In genomic region chr4:149248191-149248590, GRCh38 we compare ENCODE assay signal across 26 cellular contexts.
"Had no signal": no experiment of that assay in that cellular context is flagged by ENCODE, and none has a peak within 500 bp of the region (broad histone marks: within the 10 kb centered on the region; RNA-seq: fewer than 3 reads in every experiment).

No MANE protein-coding gene starts in this region.

- H3K9me3 ChIP-seq: ascending aorta, colonic mucosa, esophagus squamous epithelium, gastroesophageal sphincter had no signal

- DNase-seq: activated CD4-positive, alpha-beta memory T cell treated with anti-CD3 and anti-CD28 coated beads for 36 hours; activated CD4-positive, alpha-beta T cell treated with anti-CD3 and anti-CD28 coated beads for 36 hours; activated CD4-positive, alpha-beta T cell treated with anti-CD3 and anti-CD28 coated beads, Interleukin-2, amount 10 ng/mL, durations not matched to agents 24 days and 14 days; activated CD4-positive, CD25-positive, alpha-beta regulatory T cell; activated CD4-positive, CD25-positive, alpha-beta regulatory T cell treated with anti-CD3 and anti-CD28 coated beads, Interleukin-2, amount 50 U/mL, for 72 hours; activated CD8-positive, alpha-beta memory T cell treated with anti-CD3 and anti-CD28 coated beads, Interleukin-2, amount 10 ng/mL, durations not matched to agents 7 days and 5 days; activated CD8-positive, alpha-beta memory T cell treated with anti-CD3 and anti-CD28 coated beads, Interleukin-2, amount 50 U/mL, for 4 hours; activated CD8-positive, alpha-beta T cell treated with anti-CD3 and anti-CD28 coated beads, Interleukin-2, amount 10 ng/mL, durations not matched to agents 7 days and 5 days; activated gamma-delta T cell; activated naive CD4-positive, alpha-beta T cell; activated naive CD4-positive, alpha-beta T cell treated with anti-CD3 and anti-CD28 coated beads, Interleukin-2, amount 10 ng/mL, durations not matched to agents 7 days and 5 days; activated naive CD8-positive, alpha-beta T cell treated with anti-CD3 and anti-CD28 coated beads, Interleukin-2, amount 10 ng/mL, durations not matched to agents 7 days and 5 days; activated T-cell treated with anti-CD3 and anti-CD28 coated beads, Interleukin-2, amount 50 U/mL, for 1 hour; activated T-cell treated with anti-CD3 and anti-CD28 coated beads, Interleukin-2, amount 50 U/mL, for 72 hours; brain microvascular endothelial cell; colonic mucosa; effector CD8-positive, alpha-beta T cell; esophagus squamous epithelium; foreskin melanocyte; heart right ventricle; T-helper 2 cell had no signal

- ATAC-seq: activated CD4-positive, alpha-beta T cell treated with anti-CD3 and anti-CD28 coated beads for 36 hours; activated CD8-positive, alpha-beta memory T cell treated with anti-CD3 and anti-CD28 coated beads, Interleukin-2, amount 10 ng/mL, durations not matched to agents 7 days and 5 days; activated CD8-positive, alpha-beta T cell treated with anti-CD3 and anti-CD28 coated beads, Interleukin-2, amount 10 ng/mL, durations not matched to agents 7 days and 5 days; activated naive CD4-positive, alpha-beta T cell treated with anti-CD3 and anti-CD28 coated beads, Interleukin-2, amount 50 U/mL, for 72 hours; activated T-cell treated with anti-CD3 and anti-CD28 coated beads, Interleukin-2, amount 50 U/mL, for 72 hours; gastroesophageal sphincter; heart right ventricle had no signal

- H3K4me1 Mint-ChIP-seq: activated CD4-positive, alpha-beta T cell treated with anti-CD3 and anti-CD28 coated beads for 36 hours; activated CD4-positive, alpha-beta T cell treated with anti-CD3 and anti-CD28 coated beads, Interleukin-2, amount 10 ng/mL, durations not matched to agents 24 days and 14 days; activated CD8-positive, alpha-beta memory T cell treated with anti-CD3 and anti-CD28 coated beads, Interleukin-2, amount 10 ng/mL, durations not matched to agents 7 days and 5 days; activated naive CD4-positive, alpha-beta T cell treated with anti-CD3 and anti-CD28 coated beads, Interleukin-2, amount 10 ng/mL, durations not matched to agents 7 days and 5 days; activated naive CD8-positive, alpha-beta T cell treated with anti-CD3 and anti-CD28 coated beads, Interleukin-2, amount 10 ng/mL, durations not matched to agents 7 days and 5 days; central memory CD8-positive, alpha-beta T cell had no signal

- H3K27me3 Mint-ChIP-seq: activated CD4-positive, alpha-beta memory T cell treated with anti-CD3 and anti-CD28 coated beads for 36 hours; activated CD4-positive, alpha-beta T cell treated with anti-CD3 and anti-CD28 coated beads for 36 hours; activated CD4-positive, alpha-beta T cell treated with anti-CD3 and anti-CD28 coated beads, Interleukin-2, amount 10 ng/mL, durations not matched to agents 24 days and 14 days; activated CD8-positive, alpha-beta memory T cell treated with anti-CD3 and anti-CD28 coated beads, Interleukin-2, amount 10 ng/mL, durations not matched to agents 7 days and 5 days; activated naive CD4-positive, alpha-beta T cell treated with anti-CD3 and anti-CD28 coated beads, Interleukin-2, amount 10 ng/mL, durations not matched to agents 7 days and 5 days; activated naive CD8-positive, alpha-beta T cell treated with anti-CD3 and anti-CD28 coated beads, Interleukin-2, amount 10 ng/mL, durations not matched to agents 7 days and 5 days; central memory CD8-positive, alpha-beta T cell had no signal

- H3K4me3 Mint-ChIP-seq: activated CD4-positive, alpha-beta memory T cell treated with anti-CD3 and anti-CD28 coated beads for 36 hours; activated CD4-positive, alpha-beta T cell treated with anti-CD3 and anti-CD28 coated beads for 36 hours; activated CD4-positive, alpha-beta T cell treated with anti-CD3 and anti-CD28 coated beads, Interleukin-2, amount 10 ng/mL, durations not matched to agents 24 days and 14 days; activated CD8-positive, alpha-beta memory T cell treated with anti-CD3 and anti-CD28 coated beads, Interleukin-2, amount 10 ng/mL, durations not matched to agents 7 days and 5 days; activated CD8-positive, alpha-beta T cell treated with anti-CD3 and anti-CD28 coated beads, Interleukin-2, amount 10 ng/mL, durations not matched to agents 7 days and 5 days; activated naive CD4-positive, alpha-beta T cell treated with anti-CD3 and anti-CD28 coated beads, Interleukin-2, amount 10 ng/mL, durations not matched to agents 7 days and 5 days; activated naive CD8-positive, alpha-beta T cell treated with anti-CD3 and anti-CD28 coated beads, Interleukin-2, amount 10 ng/mL, durations not matched to agents 7 days and 5 days; activated T-cell treated with anti-CD3 and anti-CD28 coated beads, Interleukin-2, amount 50 U/mL, for 72 hours; central memory CD8-positive, alpha-beta T cell had no signal

- H3K4me1 ChIP-seq: ascending aorta, colonic mucosa, esophagus squamous epithelium had no signal

- H3K36me3 Mint-ChIP-seq: activated CD4-positive, alpha-beta memory T cell treated with anti-CD3 and anti-CD28 coated beads for 36 hours; activated CD8-positive, alpha-beta memory T cell treated with anti-CD3 and anti-CD28 coated beads, Interleukin-2, amount 10 ng/mL, durations not matched to agents 7 days and 5 days; activated naive CD4-positive, alpha-beta T cell treated with anti-CD3 and anti-CD28 coated beads, Interleukin-2, amount 10 ng/mL, durations not matched to agents 7 days and 5 days; activated naive CD4-positive, alpha-beta T cell treated with anti-CD3 and anti-CD28 coated beads, Interleukin-2, amount 50 U/mL, for 72 hours; activated naive CD8-positive, alpha-beta T cell treated with anti-CD3 and anti-CD28 coated beads, Interleukin-2, amount 10 ng/mL, durations not matched to agents 7 days and 5 days had no signal

- H3K36me3 ChIP-seq: ascending aorta, brain microvascular endothelial cell, colonic mucosa, esophagus squamous epithelium, gastroesophageal sphincter, heart right ventricle had no signal

- H3K27ac Mint-ChIP-seq: activated CD4-positive, alpha-beta memory T cell treated with anti-CD3 and anti-CD28 coated beads for 36 hours; activated CD4-positive, alpha-beta T cell treated with anti-CD3 and anti-CD28 coated beads for 36 hours; activated CD4-positive, alpha-beta T cell treated with anti-CD3 and anti-CD28 coated beads, Interleukin-2, amount 10 ng/mL, durations not matched to agents 24 days and 14 days; activated CD8-positive, alpha-beta memory T cell treated with anti-CD3 and anti-CD28 coated beads, Interleukin-2, amount 10 ng/mL, durations not matched to agents 7 days and 5 days; activated CD8-positive, alpha-beta T cell treated with anti-CD3 and anti-CD28 coated beads, Interleukin-2, amount 10 ng/mL, durations not matched to agents 7 days and 5 days; activated naive CD4-positive, alpha-beta T cell treated with anti-CD3 and anti-CD28 coated beads, Interleukin-2, amount 10 ng/mL, durations not matched to agents 7 days and 5 days; activated naive CD4-positive, alpha-beta T cell treated with anti-CD3 and anti-CD28 coated beads, Interleukin-2, amount 50 U/mL, for 72 hours; activated naive CD8-positive, alpha-beta T cell treated with anti-CD3 and anti-CD28 coated beads, Interleukin-2, amount 10 ng/mL, durations not matched to agents 7 days and 5 days; activated T-cell treated with anti-CD3 and anti-CD28 coated beads, Interleukin-2, amount 50 U/mL, for 72 hours had no signal

- H3K27ac ChIP-seq: ascending aorta, brain microvascular endothelial cell, colonic mucosa, epithelial cell of prostate, esophagus squamous epithelium, gastroesophageal sphincter, heart right ventricle had no signal

- H3K4me3 ChIP-seq: ascending aorta, colonic mucosa, esophagus squamous epithelium, gastroesophageal sphincter, heart right ventricle had no signal

- H3K9me3 Mint-ChIP-seq: activated CD4-positive, alpha-beta T cell treated with anti-CD3 and anti-CD28 coated beads, Interleukin-2, amount 10 ng/mL, durations not matched to agents 24 days and 14 days; activated naive CD4-positive, alpha-beta T cell treated with anti-CD3 and anti-CD28 coated beads, Interleukin-2, amount 10 ng/mL, durations not matched to agents 7 days and 5 days; activated naive CD4-positive, alpha-beta T cell treated with anti-CD3 and anti-CD28 coated beads, Interleukin-2, amount 50 U/mL, for 72 hours; central memory CD8-positive, alpha-beta T cell had no signal

- H3K27me3 ChIP-seq: ascending aorta, brain microvascular endothelial cell, colonic mucosa, esophagus squamous epithelium, gastroesophageal sphincter, heart right ventricle had no signal
